18 cellular contexts compared by ENCODE assay signal in the genomic region with DNA sequence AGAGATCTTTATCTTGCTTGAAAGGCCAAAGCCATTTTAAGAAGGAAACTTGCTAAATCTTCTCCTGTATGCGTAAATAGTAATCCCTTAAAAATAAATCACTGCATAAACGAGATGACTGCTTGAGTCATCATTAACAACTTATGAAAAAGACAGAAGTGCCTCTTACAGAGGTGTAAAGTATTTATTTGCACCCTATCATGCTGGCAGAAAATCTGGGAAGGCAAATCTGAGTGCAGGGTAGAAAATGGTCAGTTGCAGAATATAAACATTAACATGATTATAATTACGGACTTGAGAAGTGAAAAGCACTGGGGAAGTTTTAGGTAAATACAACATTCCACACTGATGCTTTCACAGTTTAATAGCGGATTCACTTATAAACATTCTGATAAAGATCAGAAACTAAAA.
DNase-seq lines count a peak whose midpoint lies in the region; ATAC-seq and TF ChIP-seq lines count a peak whose summit lies in the region.
"Had no signal": no experiment of that assay in that cellular context is flagged by ENCODE, and none has a peak within 500 bp of the region (broad histone marks: within the 10 kb centered on the region; RNA-seq: fewer than 3 reads in every experiment).

No MANE protein-coding gene starts in this region.

- H2AFZ ChIP-seq in fibroblast of lung (ENCODE audit: low read length) (no peak overlapping the region), smooth muscle cell (ENCODE audit: low read depth) (no peak overlapping the region)

- no peaks in the 10 kb centered on the region for H3K36me3 ChIP-seq in fibroblast of lung (ENCODE audit: control insufficient read depth, insufficient read depth, low read length)
- H3K36me3 ChIP-seq in smooth muscle cell (ENCODE audit: low read depth): no peaks in the 10 kb centered on the region

- H3K4me3 ChIP-seq in fibroblast of lung (replicated peaks in 1 of 4; ENCODE audit: control extremely low read depth in 1 of 4, insufficient read depth in 1 of 4, low read depth in 3 of 4, low read length in 4 of 4): no peak overlapping the region
- H3K4me3 ChIP-seq in smooth muscle cell: no peak overlapping the region
- H3K4me3 ChIP-seq: BLaER1, MG63 had no signal

- ATAC-seq in GM18520 (IDR thresholded peaks at IDR 0.05; ENCODE audit: unreplicated experiment) (no peak), HG02678 (IDR thresholded peaks at IDR 0.05; ENCODE audit: unreplicated experiment) (no peak)
- ATAC-seq: CD8-positive, alpha-beta T cell had no signal

- H3K9ac ChIP-seq in fibroblast of lung (ENCODE audit: insufficient read depth, low read length) (no peak overlapping the region), smooth muscle cell (ENCODE audit: low read depth) (no peak overlapping the region)
- H3K9ac ChIP-seq: BLaER1 had no signal

- DNase-seq in EL: peak; percentile 65
- peak; percentile 88 for DNase-seq in M059J (ENCODE audit: low read depth)
- peak; percentile 64 to 70 for DNase-seq in fibroblast of lung (ENCODE audit: low read depth in 2 of 2)
- no peak for DNase-seq in smooth muscle cell (lab: John Stamatoyannopoulos, UW; ENCODE audit: unreplicated experiment)
- DNase-seq in dedifferentiated amniotic fluid mesenchymal stem cell (ENCODE audit: extremely low spot score): no peak
- DNase-seq: CD8-positive, alpha-beta T cell; DMS79; GDM1; MG63; NCI-H1105 treated with DMSO at 0.1 percent for 48 hours; NCI-H187 treated with DMSO at 0.1 percent for 48 hours; NCI-H345; NCI-H526 treated with DMSO at 0.1 percent for 48 hours; NK-92 treated with Interleukin-12 subunit alpha and Interleukin-12 subunit beta, amount 100 ng/mL, for 24 hours; SHP77 treated with DMSO at 0.1 percent for 48 hours had no signal

- H3K4me1 ChIP-seq in fibroblast of lung (ENCODE audit: control insufficient read depth, extremely low read depth, insufficient read depth, low read length) (peaks cover 2% of the 10 kb centered on the region), smooth muscle cell (ENCODE audit: low read depth) (no peaks in the 10 kb centered on the region)
- H3K4me1 ChIP-seq: BLaER1 had no signal

- H3F3A ChIP-seq in smooth muscle cell (ENCODE audit: low read depth): no peaks in the 10 kb centered on the region

- H4K20me1 ChIP-seq in fibroblast of lung (ENCODE audit: control insufficient read depth, extremely low read depth, insufficient read depth, low read length) (no peaks in the 10 kb centered on the region), smooth muscle cell (ENCODE audit: low read depth) (no peaks in the 10 kb centered on the region)
- H4K20me1 ChIP-seq: BLaER1 had no signal

- peak overlapping the region; percentile 38 for H3K27ac ChIP-seq in fibroblast of lung (ENCODE audit: insufficient read depth, low read length)
- no peak overlapping the region for H3K27ac ChIP-seq in smooth muscle cell (ENCODE audit: low read depth)
- H3K27ac ChIP-seq: BLaER1 had no signal

- H3K79me2 ChIP-seq in fibroblast of lung (ENCODE audit: control insufficient read depth, insufficient read depth, low read length): no peaks in the 10 kb centered on the region
- H3K79me2 ChIP-seq in smooth muscle cell (ENCODE audit: low read depth): no peaks in the 10 kb centered on the region

- WGBS in smooth muscle cell (ENCODE audit: low lambda C conversion rate): 28% methylated on average over 4 of the region's 4 CpGs

- no peaks in the 10 kb centered on the region for H3K27me3 ChIP-seq in fibroblast of lung (ENCODE audit: control insufficient read depth, insufficient read depth, low read length)
- no peaks in the 10 kb centered on the region for H3K27me3 ChIP-seq in smooth muscle cell (ENCODE audit: low read depth)
- H3K27me3 ChIP-seq: BLaER1, MG63 had no signal

- peak overlapping the region; percentile 7 for H3K4me2 ChIP-seq in fibroblast of lung (ENCODE audit: extremely low read depth, insufficient read depth, low read length)
- H3K4me2 ChIP-seq in smooth muscle cell: peak overlapping the region; percentile 56
- H3K4me2 ChIP-seq: BLaER1 had no signal

- TF ChIP-seq CTCF in fibroblast of lung (conservative IDR thresholded peaks at IDR 0.05 in 1 of 2, IDR thresholded peaks at IDR 0.05 in 1 of 2; ENCODE audit: low read depth in 1 of 2, low read length in 2 of 2) (no peak), smooth muscle cell (IDR thresholded peaks at IDR 0.05; ENCODE audit: borderline replicate concordance, insufficient read depth, poor library complexity, severe bottlenecking) (no peak)

- no peaks in the 10 kb centered on the region for H3K9me3 ChIP-seq in fibroblast of lung (ENCODE audit: control insufficient read depth, insufficient read depth, low read depth, low read length)
- no peaks in the 10 kb centered on the region for H3K9me3 ChIP-seq in smooth muscle cell (replicated peaks; ENCODE audit: low read depth)
- H3K9me3 ChIP-seq: MG63 had no signal

Comparison
In these comparisons a context has a peak if more than half of its experiments do, and no peak if none do; other contexts are left out.
1. DNase-seq: peak in EL (single experiment), M059J (single experiment) and fibroblast of lung (2 of 2); none in smooth muscle cell (single experiment) and dedifferentiated amniotic fluid mesenchymal stem cell (single experiment).